In the genomic region with DNA sequence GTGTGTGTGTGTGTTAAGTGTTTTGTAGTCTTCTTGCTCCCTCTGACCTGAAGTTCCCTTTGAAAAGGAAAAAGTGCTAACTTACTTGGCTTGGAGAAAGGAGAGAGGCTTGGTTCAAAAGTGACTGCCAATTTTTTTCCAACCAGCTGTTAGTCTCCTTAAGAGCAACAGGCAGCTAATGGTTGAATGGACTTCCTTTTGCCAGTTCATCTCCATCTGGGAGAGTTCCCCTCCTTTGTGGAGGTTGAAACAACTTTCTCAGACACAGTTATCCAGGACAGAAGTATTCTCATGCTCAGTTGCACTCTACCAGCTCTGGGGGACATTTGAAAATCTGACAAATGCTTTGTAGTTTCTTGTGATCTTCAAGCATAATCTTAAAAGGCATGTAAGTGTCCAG, we compare ENCODE assay signal across 10 cellular contexts. TPM values are rescaled to one million over a fixed set of nuclear protein-coding genes. Genes with fewer than 3 reads are reported as not detected.
DNase-seq lines count a peak whose midpoint lies in the region; ATAC-seq and TF ChIP-seq lines count a peak whose summit lies in the region.
"Had no signal": no experiment of that assay in that cellular context is flagged by ENCODE, and none has a peak within 500 bp of the region (broad histone marks: within the 10 kb centered on the region; RNA-seq: fewer than 3 reads in every experiment).

No MANE protein-coding gene starts in this region.

- peaks cover 81% of the 10 kb centered on the region for H3K4me1 Mint-ChIP-seq in activated CD4-positive, alpha-beta T cell treated with anti-CD3 and anti-CD28 coated beads, Interleukin-2, amount 10 ng/mL, durations not matched to agents 24 days and 14 days
- H3K4me1 Mint-ChIP-seq in activated CD4-positive, alpha-beta memory T cell treated with anti-CD3 and anti-CD28 coated beads for 36 hours (ENCODE audit: low read depth) = peaks cover 78% of the 10 kb centered on the region

- CTCF ChIA-PET in activated CD4-positive, alpha-beta memory T cell treated with anti-CD3 and anti-CD28 coated beads for 36 hours (lab: Charles Lee) = interaction anchor here (1.0 to 6.9 kb wide), 5 partner anchors 20 to 87 kb away, joined by 3 to 109 read pairs (median 4); no protein-coding TSS in a partner anchor

- no peaks in the 10 kb centered on the region for H3K9me3 ChIP-seq in breast epithelium
- H3K9me3 ChIP-seq: vagina had no signal

- no peaks in the 10 kb centered on the region for H3K27me3 Mint-ChIP-seq in activated CD4-positive, alpha-beta T cell treated with anti-CD3 and anti-CD28 coated beads, Interleukin-2, amount 10 ng/mL, durations not matched to agents 24 days and 14 days
- H3K27me3 Mint-ChIP-seq in activated CD4-positive, alpha-beta memory T cell treated with anti-CD3 and anti-CD28 coated beads for 36 hours = peaks cover 2% of the 10 kb centered on the region

- no peak overlapping the region for H3K4me3 ChIP-seq in breast epithelium
- H3K4me3 ChIP-seq: vagina had no signal

- H3K27me3 ChIP-seq in breast epithelium = no peaks in the 10 kb centered on the region
- H3K27me3 ChIP-seq: vagina had no signal

- peaks cover 25% of the 10 kb centered on the region for H3K36me3 Mint-ChIP-seq in activated CD4-positive, alpha-beta T cell treated with anti-CD3 and anti-CD28 coated beads, Interleukin-2, amount 10 ng/mL, durations not matched to agents 24 days and 14 days (ENCODE audit: low read depth)
- H3K36me3 Mint-ChIP-seq in activated CD4-positive, alpha-beta memory T cell treated with anti-CD3 and anti-CD28 coated beads for 36 hours = peaks cover 25% of the 10 kb centered on the region

- no peaks in the 10 kb centered on the region for H3K4me1 ChIP-seq in breast epithelium

- peak overlapping the region; percentile 95 for H3K27ac Mint-ChIP-seq in activated CD4-positive, alpha-beta T cell treated with anti-CD3 and anti-CD28 coated beads, Interleukin-2, amount 10 ng/mL, durations not matched to agents 24 days and 14 days
- peak overlapping the region; percentile 97 for H3K27ac Mint-ChIP-seq in activated CD4-positive, alpha-beta memory T cell treated with anti-CD3 and anti-CD28 coated beads for 36 hours

- DNase-seq in activated CD4-positive, alpha-beta T cell treated with anti-CD3 and anti-CD28 coated beads, Interleukin-2, amount 10 ng/mL, durations not matched to agents 24 days and 14 days = peak; percentile 62
- no peak for DNase-seq in activated CD4-positive, alpha-beta T cell treated with anti-CD3 and anti-CD28 coated beads, Interleukin-2, amount 50 U/mL, for 48 hours
- DNase-seq in activated CD4-positive, alpha-beta memory T cell treated with anti-CD3 and anti-CD28 coated beads for 36 hours = no peak
- no peak for DNase-seq in left cardiac atrium
- peak; percentile 2 for DNase-seq in stimulated activated naive CD8-positive, alpha-beta T cell treated with anti-CD3 and anti-CD28 coated beads, Interleukin-15, Interleukin-2, amounts not matched to agents 100 U/mL and 50 U/mL, for 24 hours
- DNase-seq in GM19238 (ENCODE audit: insufficient read length, low spot score) = no peak
- no peak for DNase-seq in breast epithelium (ENCODE audit: low spot score in 2 of 2)
- DNase-seq in SIG-M5 (lab: John Stamatoyannopoulos, UW) = no peak
- DNase-seq: glutamatergic neuron had no signal

- peak; percentile 61 to 69 for ATAC-seq in left cardiac atrium
- no peak for ATAC-seq in stimulated activated naive CD8-positive, alpha-beta T cell treated with anti-CD3 and anti-CD28 coated beads, Interleukin-15, Interleukin-2, amounts not matched to agents 100 U/mL and 50 U/mL, for 24 hours

- no peaks in the 10 kb centered on the region for H3K36me3 ChIP-seq in breast epithelium
- H3K36me3 ChIP-seq: vagina had no signal

- peaks cover 6% of the 10 kb centered on the region for H3K9me3 Mint-ChIP-seq in activated CD4-positive, alpha-beta T cell treated with anti-CD3 and anti-CD28 coated beads, Interleukin-2, amount 10 ng/mL, durations not matched to agents 24 days and 14 days
- peaks cover 7% of the 10 kb centered on the region for H3K9me3 Mint-ChIP-seq in activated CD4-positive, alpha-beta memory T cell treated with anti-CD3 and anti-CD28 coated beads for 36 hours

- no peak overlapping the region for H3K27ac ChIP-seq in breast epithelium
- H3K27ac ChIP-seq: vagina had no signal

- no peak for TF ChIP-seq CTCF in breast epithelium (IDR thresholded peaks at IDR 0.05)

- peak overlapping the region; percentile 89 for H3K4me3 Mint-ChIP-seq in activated CD4-positive, alpha-beta T cell treated with anti-CD3 and anti-CD28 coated beads, Interleukin-2, amount 10 ng/mL, durations not matched to agents 24 days and 14 days
- H3K4me3 Mint-ChIP-seq in activated CD4-positive, alpha-beta memory T cell treated with anti-CD3 and anti-CD28 coated beads for 36 hours = peak overlapping the region; percentile 87

- POLR2A ChIA-PET in activated CD4-positive, alpha-beta memory T cell treated with anti-CD3 and anti-CD28 coated beads for 36 hours (lab: Charles Lee) = interaction anchor here (1.0 kb wide), 1 partner anchor 20 kb away, joined by 3 read pairs; no protein-coding TSS in a partner anchor

- intact Hi-C loops in activated CD4-positive, alpha-beta T cell treated with anti-CD3 and anti-CD28 coated beads, Interleukin-2, amount 10 ng/mL, durations not matched to agents 24 days and 14 days (cut with micrococcal nuclease) = loop anchor here (10.0 kb wide), 2 partner anchors 206 to 1094 kb away; a partner anchor contains a TSS
- intact Hi-C loops in activated CD4-positive, alpha-beta memory T cell treated with anti-CD3 and anti-CD28 coated beads for 36 hours (cut with micrococcal nuclease) = loop anchor here (5.0 to 10.0 kb wide), 3 partner anchors 141 to 1094 kb away; a partner anchor contains a TSS
- intact Hi-C loops in left cardiac atrium (cut with DNase I) (no loop called here), breast epithelium (cut with DNase I; ENCODE audit: low total_unique reads) (no loop called here)

- no peak for TF ChIP-seq POLR2A in breast epithelium (IDR thresholded peaks at IDR 0.05)

RNA-seq across cellular contexts. Expression of gene RIPOR2, which starts 4.5 kb away (rescaled TPM):
- 25.3 and 26.5 TPM in 2 replicates for total RNA-seq in activated CD4-positive, alpha-beta T cell treated with anti-CD3 and anti-CD28 coated beads, Interleukin-2, amount 10 ng/mL, durations not matched to agents 24 days and 14 days
- total RNA-seq in activated CD4-positive, alpha-beta memory T cell treated with anti-CD3 and anti-CD28 coated beads for 36 hours = 10 to 100 TPM; 64.5 to 68.7 TPM
- 1 to 10 TPM; 4.8 to 5.4 TPM for total RNA-seq in left cardiac atrium
- 10 to 100 TPM; 13.8 to 70.5 (median 29.2) TPM for total RNA-seq in breast epithelium

Comparison
In these comparisons a context has a peak if more than half of its experiments do, and no peak if none do; other contexts are left out.
1. DNase-seq: peak in activated CD4-positive, alpha-beta T cell treated with anti-CD3 and anti-CD28 coated beads, Interleukin-2, amount 10 ng/mL, durations not matched to agents 24 days and 14 days (single experiment) and stimulated activated naive CD8-positive, alpha-beta T cell treated with anti-CD3 and anti-CD28 coated beads, Interleukin-15, Interleukin-2, amounts not matched to agents 100 U/mL and 50 U/mL, for 24 hours (single experiment); none in activated CD4-positive, alpha-beta T cell treated with anti-CD3 and anti-CD28 coated beads, Interleukin-2, amount 50 U/mL, for 48 hours (0 of 2), activated CD4-positive, alpha-beta memory T cell treated with anti-CD3 and anti-CD28 coated beads for 36 hours (single experiment), left cardiac atrium (single experiment), GM19238 (single experiment), breast epithelium (0 of 2) and SIG-M5 (single experiment).
2. intact Hi-C loops: an anchor here in activated CD4-positive, alpha-beta T cell treated with anti-CD3 and anti-CD28 coated beads, Interleukin-2, amount 10 ng/mL, durations not matched to agents 24 days and 14 days (10.0 kb wide) and activated CD4-positive, alpha-beta memory T cell treated with anti-CD3 and anti-CD28 coated beads for 36 hours (5.0 to 10.0 kb wide); none called in left cardiac atrium and breast epithelium.